ENCODE assay signal across 8 cellular contexts in genomic region chr2:60439219-60439974, GRCh38.
DNase-seq lines count a peak whose midpoint lies in the region; ATAC-seq and TF ChIP-seq lines count a peak whose summit lies in the region.

No MANE protein-coding gene starts in this region.

- H3K27ac ChIP-seq in spleen, result peak overlapping the region; percentile 42 to 89 (median 82)

- peaks cover 6% of the 10 kb centered on the region for H3K27me3 Mint-ChIP-seq in glutamatergic neuron (ENCODE audit: unreplicated experiment)
- peaks cover 3% of the 10 kb centered on the region for H3K27me3 Mint-ChIP-seq in activated T-helper 17 cell treated with anti-CD3 and anti-CD28 coated beads, Interleukin-2, amount 50 U/mL, for 72 hours

- intact Hi-C loops in spleen (cut with DNase I; ENCODE audit: low total_unique reads), result no loop called here

- H3K4me1 ChIP-seq in spleen, result peaks cover 4 to 61% (median 21%) of the 10 kb centered on the region in 6 donors

- DNase-seq in DMS53 (lab: John Stamatoyannopoulos, UW), result peak; percentile 22
- no peak for DNase-seq in DMS53 treated with DMSO at 0.1 percent for 48 hours (lab: John Stamatoyannopoulos, UW; ENCODE audit: unreplicated experiment)
- peak; percentile 97 for DNase-seq in NOMO-1 treated with DMSO at 0.1 percent for 48 hours (lab: John Stamatoyannopoulos, UW; ENCODE audit: unreplicated experiment)
- DNase-seq in glutamatergic neuron, result peak; percentile 40
- DNase-seq in spleen, result peak; percentile 93
- no peak for DNase-seq in cortex of kidney (lab: John Stamatoyannopoulos, UW)

- peak overlapping the region in 1 of 8 donors; percentile 43 for H3K4me3 ChIP-seq in spleen

- H3K4me3 Mint-ChIP-seq in glutamatergic neuron (ENCODE audit: unreplicated experiment), result no peak overlapping the region
- no peak overlapping the region for H3K4me3 Mint-ChIP-seq in activated T-helper 17 cell treated with anti-CD3 and anti-CD28 coated beads, Interleukin-2, amount 50 U/mL, for 72 hours

- 41 to 58% (median 47%) methylated on average over 17 to 20 of the region's 20 CpGs for WGBS in spleen, 5 donors

- H3K36me3 Mint-ChIP-seq in glutamatergic neuron (ENCODE audit: unreplicated experiment), result no peaks in the 10 kb centered on the region
- no peaks in the 10 kb centered on the region for H3K36me3 Mint-ChIP-seq in activated T-helper 17 cell treated with anti-CD3 and anti-CD28 coated beads, Interleukin-2, amount 50 U/mL, for 72 hours (ENCODE audit: low read depth)

- H3K9me3 Mint-ChIP-seq in glutamatergic neuron (ENCODE audit: unreplicated experiment), result peaks cover 2% of the 10 kb centered on the region
- no peaks in the 10 kb centered on the region for H3K9me3 Mint-ChIP-seq in activated T-helper 17 cell treated with anti-CD3 and anti-CD28 coated beads, Interleukin-2, amount 50 U/mL, for 72 hours

- TF ChIP-seq POLR2A in spleen (IDR thresholded peaks at IDR 0.05), result no peak

- peak; percentile 71 for TF ChIP-seq CTCF in glutamatergic neuron (IDR thresholded peaks at IDR 0.05; ENCODE audit: partially characterized antibody, unreplicated experiment)
- peak; percentile 49 to 92 (median 81) for TF ChIP-seq CTCF in spleen (IDR thresholded peaks at IDR 0.05 in 8 of 11, conservative IDR thresholded peaks at IDR 0.05 in 3 of 11)

- no peaks in the 10 kb centered on the region for H3K27me3 ChIP-seq in spleen (replicated peaks in 1 of 7)

- no peaks in the 10 kb centered on the region for H3K36me3 ChIP-seq in spleen

- no peaks in the 10 kb centered on the region for H3K9me3 ChIP-seq in spleen

- H3K4me1 Mint-ChIP-seq in glutamatergic neuron (ENCODE audit: low read depth, unreplicated experiment), result peaks cover 17% of the 10 kb centered on the region
- H3K4me1 Mint-ChIP-seq in activated T-helper 17 cell treated with anti-CD3 and anti-CD28 coated beads, Interleukin-2, amount 50 U/mL, for 72 hours, result no peaks in the 10 kb centered on the region

- no peak overlapping the region for H3K27ac Mint-ChIP-seq in glutamatergic neuron (ENCODE audit: unreplicated experiment)
- no peak overlapping the region for H3K27ac Mint-ChIP-seq in activated T-helper 17 cell treated with anti-CD3 and anti-CD28 coated beads, Interleukin-2, amount 50 U/mL, for 72 hours

- ATAC-seq in HG02678 (IDR thresholded peaks at IDR 0.05; ENCODE audit: unreplicated experiment), result peak; percentile 95
- ATAC-seq in activated T-helper 17 cell treated with anti-CD3 and anti-CD28 coated beads, Interleukin-2, amount 50 U/mL, for 72 hours (replicated peaks), result no peak

Comparison
In these comparisons a context has a peak if more than half of its experiments do, and no peak if none do; other contexts are left out.
1. DNase-seq: peak in DMS53 (single experiment), NOMO-1 treated with DMSO at 0.1 percent for 48 hours (single experiment), glutamatergic neuron (single experiment) and spleen (single experiment); none in DMS53 treated with DMSO at 0.1 percent for 48 hours (single experiment) and cortex of kidney (single experiment).